In genomic region chr7:24653316-24654085, GRCh38 we compare ENCODE assay signal across 9 cellular contexts.
A peak's percentile ranks its signal among the peaks of the same experiment; 100 is the strongest.
DNase-seq lines count a peak whose midpoint lies in the region; ATAC-seq lines count a peak whose summit lies in the region.
"Had no signal": no experiment of that assay in that cellular context is flagged by ENCODE, and none has a peak within 500 bp of the region (broad histone marks: within the 10 kb centered on the region; RNA-seq: fewer than 3 reads in every experiment).

No MANE protein-coding gene starts in this region.

- H3K36me3 ChIP-seq in GM23248 (ENCODE audit: low read depth) (no peaks in the 10 kb centered on the region), MG63 (no peaks in the 10 kb centered on the region; the same call in 1 of the 2 replicates)

- ATAC-seq in GM21619 (IDR thresholded peaks at IDR 0.05; ENCODE audit: unreplicated experiment) = no peak

- peak overlapping the region; percentile 5; the same call in 1 of the 2 replicates for H3K27ac ChIP-seq in GM23248

- H3K4me1 ChIP-seq in GM23248 (ENCODE audit: insufficient read depth) = peaks cover 6% of the 10 kb centered on the region; the same call in 1 of the 2 replicates

- H2AFZ ChIP-seq in GM23248 = peak overlapping the region; percentile 71

- peak overlapping the region; percentile 73 for H3K9ac ChIP-seq in GM23248

- DNase-seq in AG08395 (ENCODE audit: low spot score) (peak; percentile 12), GM23248 (peak; percentile 38), astrocyte of the hippocampus (ENCODE audit: low read depth, low spot score) (peak; percentile 16), midbrain (lab: John Stamatoyannopoulos, UW) (peak; percentile 38), HPDE6-E6E7 (ENCODE audit: extremely low spot score) (no peak), MG63 (no peak)
- no peak for DNase-seq in stimulated activated CD4-positive, alpha-beta T cell treated with anti-CD3 and anti-CD28 coated beads, Interleukin-4, amount 100 ng/mL, for 1 hour
- DNase-seq: T1000 had no signal

- in situ Hi-C loops in GM23248 (cut with MboI) = loop anchor here (25.0 kb wide), 2 partner anchors 241 to 1091 kb away; no protein-coding TSS in a partner anchor

- WGBS in GM23248 (ENCODE audit: low coverage in 1 of 2, low lambda C conversion rate in 2 of 2, missing lambda C conversion rate in 2 of 2), 2 experiments = 14 to 18% methylated on average over 4 of the region's 4 CpGs

- H3K27me3 ChIP-seq in GM23248 (replicated peaks; ENCODE audit: insufficient read depth) (no peaks in the 10 kb centered on the region), MG63 (no peaks in the 10 kb centered on the region)

- no peaks in the 10 kb centered on the region for H3K79me2 ChIP-seq in GM23248 (ENCODE audit: insufficient read depth)

- no peaks in the 10 kb centered on the region for H3K9me3 ChIP-seq in GM23248 (ENCODE audit: low read depth)
- no peaks in the 10 kb centered on the region for H3K9me3 ChIP-seq in MG63

- H3K9me2 ChIP-seq in GM23248 (ENCODE audit: insufficient read depth) = no peaks in the 10 kb centered on the region

- peak overlapping the region; percentile 66 for H3K4me3 ChIP-seq in GM23248
- H3K4me3 ChIP-seq in MG63 = no peak overlapping the region

- no peaks in the 10 kb centered on the region for H4K20me1 ChIP-seq in GM23248 (ENCODE audit: insufficient read depth)

- H3F3A ChIP-seq in GM23248 (ENCODE audit: insufficient read depth) = no peaks in the 10 kb centered on the region

- peak overlapping the region; percentile 81 for H3K4me2 ChIP-seq in GM23248 (ENCODE audit: unreplicated experiment)

Comparison
In these comparisons a context has a peak if more than half of its experiments do, and no peak if none do; other contexts are left out.
1. DNase-seq: peak in AG08395 (single experiment), GM23248 (single experiment), astrocyte of the hippocampus (single experiment) and midbrain (single experiment); none in stimulated activated CD4-positive, alpha-beta T cell treated with anti-CD3 and anti-CD28 coated beads, Interleukin-4, amount 100 ng/mL, for 1 hour (single experiment), HPDE6-E6E7 (single experiment) and MG63 (single experiment).